Comparison of ENCODE assay signal across 14 cellular contexts in the genomic region with DNA sequence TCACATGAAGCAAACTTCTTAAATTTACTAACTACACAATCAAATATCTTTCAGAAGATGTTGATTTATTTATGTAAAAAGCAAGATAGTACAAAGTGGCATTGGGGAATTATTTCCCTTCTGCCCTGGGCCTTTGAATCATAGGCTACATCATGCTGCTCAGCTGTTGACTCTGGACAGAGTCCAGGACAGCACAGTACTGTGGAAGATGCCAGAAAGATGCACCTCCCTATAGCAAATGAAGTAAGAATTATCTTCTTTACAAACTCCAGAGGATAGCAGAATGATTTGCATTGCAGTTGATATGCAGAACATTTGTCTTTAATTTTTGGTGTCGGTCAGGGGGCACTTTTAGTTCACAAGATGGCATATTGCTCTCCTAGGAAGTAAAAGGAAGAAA.
DNase-seq lines count a peak whose midpoint lies in the region; ATAC-seq and TF ChIP-seq lines count a peak whose summit lies in the region.
"Had no signal": no experiment of that assay in that cellular context is flagged by ENCODE, and none has a peak within 500 bp of the region (broad histone marks: within the 10 kb centered on the region; RNA-seq: fewer than 3 reads in every experiment).

No MANE protein-coding gene starts in this region.

- WGBS in tibial nerve, 2 donors, result 62 to 73% methylated on average over 1 of the region's 1 CpG

- H3K9me3 ChIP-seq in RWPE2 (ENCODE audit: severe bottlenecking) (no peaks in the 10 kb centered on the region), tibial nerve (no peaks in the 10 kb centered on the region), Karpas-422 (ENCODE audit: low read length) (no peaks in the 10 kb centered on the region)
- H3K9me3 ChIP-seq: testis had no signal

- POLR2A ChIA-PET in GM10248 (lab: Yijun Ruan, JAX), result no interaction called here

- no peak for TF ChIP-seq EP300 in tibial nerve (IDR thresholded peaks at IDR 0.05)

- H3K36me3 ChIP-seq in RWPE2 (ENCODE audit: low read depth) (no peaks in the 10 kb centered on the region), tibial nerve (no peaks in the 10 kb centered on the region), Karpas-422 (ENCODE audit: insufficient read depth, low read length) (no peaks in the 10 kb centered on the region)

- H3K9me2 ChIP-seq in Karpas-422 (replicated peaks; ENCODE audit: insufficient read depth, low read length), result no peaks in the 10 kb centered on the region

- no peak overlapping the region for H3K27ac ChIP-seq in RWPE2 (ENCODE audit: poor library complexity, severe bottlenecking)
- no peak overlapping the region for H3K27ac ChIP-seq in tibial nerve
- no peak overlapping the region for H3K27ac ChIP-seq in Karpas-422 (ENCODE audit: low read length)
- H3K27ac ChIP-seq: hepatocyte, testis had no signal

- H4K20me1 ChIP-seq in Karpas-422 (ENCODE audit: insufficient read depth, low read depth, low read length), result no peaks in the 10 kb centered on the region

- H3K9ac ChIP-seq in Karpas-422 (ENCODE audit: low read length), result no peak overlapping the region

- CTCF ChIA-PET in GM10248 (lab: Yijun Ruan, JAX), result no interaction called here

- H3K4me3 ChIP-seq in RWPE2 (ENCODE audit: severe bottlenecking) (no peak overlapping the region), tibial nerve (no peak overlapping the region), Karpas-422 (ENCODE audit: low read length) (no peak overlapping the region)
- H3K4me3 ChIP-seq: GM23338, hepatocyte, testis had no signal

- DNase-seq in GM04504 (ENCODE audit: low read depth), result peak; percentile 19
- DNase-seq in RWPE2 (ENCODE audit: low spot score), result no peak
- peak; percentile 65 for DNase-seq in fibroblast of peridontal ligament (ENCODE audit: extremely low read depth)
- DNase-seq in pons (ENCODE audit: low spot score), result peak; percentile 40
- no peak for DNase-seq in NCI-H1105 (lab: John Stamatoyannopoulos, UW)
- no peak for DNase-seq in GM10248 (ENCODE audit: extremely low spot score)
- no peak for DNase-seq in tibial nerve (ENCODE audit: low spot score in 2 of 2)
- DNase-seq in Karpas-422, result no peak
- DNase-seq: activated CD8-positive, alpha-beta T cell treated with anti-CD3 and anti-CD28 coated beads, Interleukin-2, amount 10 ng/mL, durations not matched to agents 7 days and 5 days; COR-L47; NCI-H187 treated with DMSO at 0.1 percent for 48 hours; testis had no signal

- H3K4me2 ChIP-seq in Karpas-422 (ENCODE audit: low read depth, low read length, poor library complexity, severe bottlenecking), result no peak overlapping the region
- H3K4me2 ChIP-seq: GM23338, hepatocyte had no signal

- no peak for TF ChIP-seq POLR2A in tibial nerve (IDR thresholded peaks at IDR 0.05)

- H2AFZ ChIP-seq in Karpas-422 (ENCODE audit: low read length), result no peak overlapping the region
- H2AFZ ChIP-seq: hepatocyte had no signal

- H3K79me2 ChIP-seq in Karpas-422 (ENCODE audit: low read length), result no peaks in the 10 kb centered on the region
- H3K79me2 ChIP-seq: hepatocyte had no signal

- H3K4me1 ChIP-seq in RWPE2 (ENCODE audit: insufficient read depth, poor library complexity, severe bottlenecking) (no peaks in the 10 kb centered on the region), tibial nerve (no peaks in the 10 kb centered on the region), Karpas-422 (ENCODE audit: low read length) (no peaks in the 10 kb centered on the region)
- H3K4me1 ChIP-seq: testis had no signal

- TF ChIP-seq CTCF in RWPE2 (IDR thresholded peaks at IDR 0.05; ENCODE audit: poor library complexity, severe bottlenecking) (no peak), GM10248 (IDR thresholded peaks at IDR 0.05; ENCODE audit: control extremely low read depth, extremely low read depth, low read depth, missing control alignments) (no peak), tibial nerve (IDR thresholded peaks at IDR 0.05) (no peak)

- H3K27me3 ChIP-seq in RWPE2 (ENCODE audit: insufficient read depth, poor library complexity, severe bottlenecking), result no peaks in the 10 kb centered on the region
- H3K27me3 ChIP-seq in tibial nerve, result no peaks in the 10 kb centered on the region
- no peaks in the 10 kb centered on the region for H3K27me3 ChIP-seq in Karpas-422 (ENCODE audit: low read length)
- H3K27me3 ChIP-seq: hepatocyte, testis had no signal

- peak; percentile 73; the same call in 2 of the 3 replicates for ATAC-seq in RWPE2 (ENCODE audit: low read depth)
- ATAC-seq: activated CD8-positive, alpha-beta T cell treated with anti-CD3 and anti-CD28 coated beads, Interleukin-2, amount 10 ng/mL, durations not matched to agents 7 days and 5 days; GM23338 had no signal

Comparison
In these comparisons a context has a peak if more than half of its experiments do, and no peak if none do; other contexts are left out.
1. DNase-seq: peak in GM04504 (single experiment), fibroblast of peridontal ligament (single experiment) and pons (single experiment); none in RWPE2 (single experiment), NCI-H1105 (single experiment), GM10248 (single experiment), tibial nerve (0 of 2) and Karpas-422 (single experiment).